Comparison of ENCODE assay signal across 1 cellular context in genomic region chr3:42655980-42656679, GRCh38.
TF ChIP-seq lines count a peak whose summit lies in the region.

No MANE protein-coding gene starts in this region.

TF ChIP-seq in HCT116, 20 proteins besides CTCF, POLR2A, EP300 and RAD21 (continued from another document):
- no peak for TF ChIP-seq ZBTB33 (IDR thresholded peaks at IDR 0.05; ENCODE audit: extremely low read depth, insufficient replicate concordance, low read length)
- TF ChIP-seq ZNF274 (IDR thresholded peaks at IDR 0.05; ENCODE audit: low read depth, low read length): no peak
- TF ChIP-seq SIN3A (IDR thresholded peaks at IDR 0.05; ENCODE audit: low read depth): no peak
- TF ChIP-seq JUND (IDR thresholded peaks at IDR 0.05): no peak
- no peak for TF ChIP-seq ZFX (IDR thresholded peaks at IDR 0.05)
- no peak for TF ChIP-seq YY1 (IDR thresholded peaks at IDR 0.05; ENCODE audit: extremely low read depth, insufficient replicate concordance, low read depth, low read length)
- no peak for TF ChIP-seq EZH2 (IDR thresholded peaks at IDR 0.05)
- TF ChIP-seq, protein P1, sequence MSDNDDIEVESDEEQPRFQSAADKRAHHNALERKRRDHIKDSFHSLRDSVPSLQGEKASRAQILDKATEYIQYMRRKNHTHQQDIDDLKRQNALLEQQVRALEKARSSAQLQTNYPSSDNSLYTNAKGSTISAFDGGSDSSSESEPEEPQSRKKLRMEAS (IDR thresholded peaks at IDR 0.05): no peak
- no peak for TF ChIP-seq FOSL1 (IDR thresholded peaks at IDR 0.05; ENCODE audit: low read depth)
- no peak for TF ChIP-seq POLR2AphosphoS5 (IDR thresholded peaks at IDR 0.05; ENCODE audit: low read depth, low read length)
- no peak for TF ChIP-seq EGR1 (IDR thresholded peaks at IDR 0.05; ENCODE audit: low read depth)
